ENCODE assay signal across 10 cellular contexts in the genomic region with DNA sequence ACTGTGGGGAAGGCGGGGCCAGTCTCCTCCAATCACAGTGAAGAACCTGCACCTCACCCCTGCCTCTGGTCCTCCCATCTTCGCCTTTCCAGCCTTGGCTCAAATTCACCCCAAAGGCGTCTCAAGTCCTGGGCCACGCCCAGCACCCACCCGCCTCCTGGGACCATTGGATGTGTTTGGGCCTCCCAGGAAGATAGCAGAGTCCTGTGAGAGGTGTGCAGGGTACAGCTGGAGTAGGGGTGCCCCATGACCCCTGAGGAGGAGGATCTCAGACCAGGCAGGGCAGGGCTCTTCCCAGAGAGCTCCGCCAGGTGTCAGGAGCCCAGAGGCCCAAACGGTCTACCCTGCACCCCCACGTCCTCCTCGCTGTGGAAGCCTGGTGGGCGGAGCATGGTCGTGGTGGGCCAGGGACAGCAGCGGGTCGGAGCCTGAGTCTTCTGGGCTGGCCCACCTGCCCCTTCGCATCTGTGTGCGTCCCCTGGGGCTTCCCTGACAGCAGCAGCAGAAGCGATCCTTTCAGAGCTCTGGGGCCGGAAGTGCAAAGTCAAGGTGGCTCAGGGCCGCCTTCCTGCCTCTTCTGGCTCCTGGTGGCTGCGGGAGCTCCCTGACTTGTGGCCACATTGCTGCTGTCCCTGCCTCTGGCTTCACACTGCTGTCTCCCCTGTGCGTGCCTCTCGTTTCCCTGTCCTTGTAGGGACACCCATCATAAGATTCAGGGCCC. TPM values are rescaled to one million over a fixed set of nuclear protein-coding genes. Genes with fewer than 3 reads are reported as not detected.
A peak's percentile ranks its signal among the peaks of the same experiment; 100 is the strongest.
DNase-seq lines count a peak whose midpoint lies in the region; ATAC-seq, FAIRE-seq and TF ChIP-seq lines count a peak whose summit lies in the region.
"Had no signal": no experiment of that assay in that cellular context is flagged by ENCODE, and none has a peak within 500 bp of the region (broad histone marks: within the 10 kb centered on the region; RNA-seq: fewer than 3 reads in every experiment).

No MANE protein-coding gene starts in this region.

- H3K27ac ChIP-seq in DND-41 (ENCODE audit: low read length): no peak overlapping the region
- H3K27ac ChIP-seq: esophagus squamous epithelium had no signal

- CTCF ChIA-PET in activated CD8-positive, alpha-beta T cell treated with anti-CD3 and anti-CD28 coated beads, Interleukin-2, amount 10 ng/mL, durations not matched to agents 7 days and 5 days (lab: Charles Lee): no interaction called here

- no peaks in the 10 kb centered on the region for H3K27me3 ChIP-seq in DND-41 (ENCODE audit: insufficient read depth, low read length, poor library complexity)
- H3K27me3 ChIP-seq: esophagus squamous epithelium had no signal

- no peaks in the 10 kb centered on the region for H3K79me2 ChIP-seq in DND-41 (ENCODE audit: insufficient read depth, low read length)

- H3K27ac Mint-ChIP-seq in activated CD8-positive, alpha-beta T cell treated with anti-CD3 and anti-CD28 coated beads, Interleukin-2, amount 10 ng/mL, durations not matched to agents 7 days and 5 days: peak overlapping the region; percentile 77
- H3K27ac Mint-ChIP-seq in memory B cell: no peak overlapping the region
- H3K27ac Mint-ChIP-seq: HFFc6 had no signal

- ATAC-seq in DND-41 (ENCODE audit: insufficient read depth, low read depth) (peak; percentile 65), memory B cell (ENCODE audit: low read depth) (peak; percentile 91)
- ATAC-seq in activated CD8-positive, alpha-beta T cell treated with anti-CD3 and anti-CD28 coated beads, Interleukin-2, amount 10 ng/mL, durations not matched to agents 7 days and 5 days: peak; percentile 76

- peaks cover 9% of the 10 kb centered on the region for H3K4me1 Mint-ChIP-seq in activated CD8-positive, alpha-beta T cell treated with anti-CD3 and anti-CD28 coated beads, Interleukin-2, amount 10 ng/mL, durations not matched to agents 7 days and 5 days (ENCODE audit: low read depth)
- H3K4me1 Mint-ChIP-seq in memory B cell: peaks cover 8% of the 10 kb centered on the region

- no peak overlapping the region for H3K4me3 Mint-ChIP-seq in activated CD8-positive, alpha-beta T cell treated with anti-CD3 and anti-CD28 coated beads, Interleukin-2, amount 10 ng/mL, durations not matched to agents 7 days and 5 days
- peak overlapping the region; percentile 6 for H3K4me3 Mint-ChIP-seq in memory B cell
- H3K4me3 Mint-ChIP-seq: HFFc6 had no signal

- no peak for TF ChIP-seq CTCF in DND-41 (IDR thresholded peaks at IDR 0.05; ENCODE audit: borderline replicate concordance, extremely low read depth, low read length, poor library complexity, severe bottlenecking)
- no peak for TF ChIP-seq CTCF in foreskin fibroblast (IDR thresholded peaks at IDR 0.05; ENCODE audit: low read depth, low read length)

- H4K20me1 ChIP-seq in DND-41 (ENCODE audit: insufficient read depth, low read length): no peaks in the 10 kb centered on the region; the same call in 1 of the 2 replicates

- peak; percentile 69 for FAIRE-seq in GM19239 (lab: Jason Lieb, UNC)

- no peak overlapping the region for H3K4me3 ChIP-seq in DND-41 (ENCODE audit: low read depth in 1 of 2, low read length in 2 of 2)
- H3K4me3 ChIP-seq in foreskin fibroblast (ENCODE audit: low read depth in 1 of 2, low read length in 2 of 2): no peak overlapping the region
- H3K4me3 ChIP-seq: esophagus squamous epithelium had no signal

- no peak overlapping the region for H2AFZ ChIP-seq in DND-41 (ENCODE audit: low read depth, low read length)

- H3K9ac ChIP-seq in DND-41 (ENCODE audit: low read depth, low read length): no peak overlapping the region

- no peaks in the 10 kb centered on the region for H3K27me3 Mint-ChIP-seq in activated CD8-positive, alpha-beta T cell treated with anti-CD3 and anti-CD28 coated beads, Interleukin-2, amount 10 ng/mL, durations not matched to agents 7 days and 5 days (ENCODE audit: low read depth)
- peaks cover 11% of the 10 kb centered on the region for H3K27me3 Mint-ChIP-seq in memory B cell

- in situ Hi-C loops in G401 (cut with HindIII; ENCODE audit: low sequenced_read_pairs): no loop called here

- DNase-seq in DND-41: peak; percentile 38
- DNase-seq in GM19239 (ENCODE audit: insufficient read length, low spot score): peak; percentile 81
- DNase-seq in activated CD8-positive, alpha-beta T cell treated with anti-CD3 and anti-CD28 coated beads, Interleukin-2, amount 10 ng/mL, durations not matched to agents 7 days and 5 days: peak; percentile 51
- peak; percentile 21 to 40 for DNase-seq in memory B cell (ENCODE audit: low spot score in 2 of 2)
- no peak for DNase-seq in stimulated activated CD8-positive, alpha-beta memory T cell treated with anti-CD3 and anti-CD28 coated beads, Interleukin-4, amount 100 ng/mL, for 48 hours
- no peak for DNase-seq in G401 (ENCODE audit: low spot score)
- no peak for DNase-seq in foreskin fibroblast
- DNase-seq: caudate nucleus, esophagus squamous epithelium, HFFc6 had no signal

- no peaks in the 10 kb centered on the region for H3K36me3 Mint-ChIP-seq in activated CD8-positive, alpha-beta T cell treated with anti-CD3 and anti-CD28 coated beads, Interleukin-2, amount 10 ng/mL, durations not matched to agents 7 days and 5 days (ENCODE audit: low read depth)
- H3K36me3 Mint-ChIP-seq in memory B cell: peaks cover 3% of the 10 kb centered on the region

- H3K36me3 ChIP-seq in DND-41 (ENCODE audit: insufficient read depth, low read length): no peaks in the 10 kb centered on the region
- H3K36me3 ChIP-seq: esophagus squamous epithelium had no signal

- POLR2A ChIA-PET in activated CD8-positive, alpha-beta T cell treated with anti-CD3 and anti-CD28 coated beads, Interleukin-2, amount 10 ng/mL, durations not matched to agents 7 days and 5 days (lab: Charles Lee): no interaction called here

- H3K9me3 Mint-ChIP-seq in activated CD8-positive, alpha-beta T cell treated with anti-CD3 and anti-CD28 coated beads, Interleukin-2, amount 10 ng/mL, durations not matched to agents 7 days and 5 days (ENCODE audit: insufficient read depth): no peaks in the 10 kb centered on the region
- peaks cover 4% of the 10 kb centered on the region for H3K9me3 Mint-ChIP-seq in memory B cell

- no peaks in the 10 kb centered on the region for H3K9me3 ChIP-seq in DND-41 (ENCODE audit: insufficient read depth, low read length, severe bottlenecking)
- H3K9me3 ChIP-seq: esophagus squamous epithelium had no signal

- H3K4me1 ChIP-seq in DND-41 (ENCODE audit: insufficient read depth, low read length): peaks cover 8% of the 10 kb centered on the region
- H3K4me1 ChIP-seq: esophagus squamous epithelium had no signal

- H3K4me2 ChIP-seq in DND-41 (ENCODE audit: insufficient read depth, low read length): no peak overlapping the region

RNA-seq across cellular contexts. Expression of a gene that starts 34.9 kb away (rescaled TPM):
- under 1 TPM; 0.66 to 0.83 TPM for total RNA-seq in activated CD8-positive, alpha-beta T cell treated with anti-CD3 and anti-CD28 coated beads, Interleukin-2, amount 10 ng/mL, durations not matched to agents 7 days and 5 days
- 0.18 and 0.34 TPM in 2 replicates for total RNA-seq in G401 (2014; rRNA removed; shearing (Covaris generic))

Comparison
In these comparisons a context has a peak if more than half of its experiments do, and no peak if none do; other contexts are left out.
1. DNase-seq: peak in DND-41 (single experiment), GM19239 (single experiment), activated CD8-positive, alpha-beta T cell treated with anti-CD3 and anti-CD28 coated beads, Interleukin-2, amount 10 ng/mL, durations not matched to agents 7 days and 5 days (single experiment) and memory B cell (2 of 2); none in stimulated activated CD8-positive, alpha-beta memory T cell treated with anti-CD3 and anti-CD28 coated beads, Interleukin-4, amount 100 ng/mL, for 48 hours (single experiment), G401 (single experiment) and foreskin fibroblast (0 of 2).
2. Peak in every context shown above with its lines, with median percentiles within 50 percentile points of each other: ATAC-seq.